In genomic region chr21:45140346-45140940, GRCh38 we compare ENCODE assay signal across 8 cellular contexts.
DNase-seq lines count a peak whose midpoint lies in the region; ATAC-seq and TF ChIP-seq lines count a peak whose summit lies in the region.

No MANE protein-coding gene starts in this region.

- H3K4me2 ChIP-seq in GM23248 (ENCODE audit: unreplicated experiment), result no peak overlapping the region

- H3K4me3 ChIP-seq in GM23248 (no peak overlapping the region), left ventricle myocardium inferior (no peak overlapping the region), retinal pigment epithelial cell (ENCODE audit: low read length) (no peak overlapping the region)

- WGBS in GM23248 (ENCODE audit: low coverage in 1 of 2, low lambda C conversion rate in 2 of 2, missing lambda C conversion rate in 2 of 2), 2 experiments, result 21 to 26% methylated on average over 9 of the region's 9 CpGs

- no peaks in the 10 kb centered on the region for H3K9me2 ChIP-seq in GM23248 (ENCODE audit: insufficient read depth)

- no peak for ATAC-seq in GM21619 (IDR thresholded peaks at IDR 0.05; ENCODE audit: unreplicated experiment)

- H2AFZ ChIP-seq in GM23248, result no peak overlapping the region

- TF ChIP-seq CTCF in left ventricle myocardium inferior (IDR thresholded peaks at IDR 0.05; ENCODE audit: borderline replicate concordance) (peak; percentile 82), retinal pigment epithelial cell (conservative IDR thresholded peaks at IDR 0.05; ENCODE audit: low read depth, low read length) (peak; percentile 91)

- in situ Hi-C loops in GM23248 (cut with MboI), result loop anchor here (10.0 kb wide), 1 partner anchor 314 kb away; no protein-coding TSS in a partner anchor

- intact Hi-C loops in left ventricle myocardium inferior (cut with micrococcal nuclease), result no loop called here

- 0 out of 2 replicates have a peak, but pooled peaks cover 8% of the 10 kb centered on the region for H3K79me2 ChIP-seq in GM23248 (ENCODE audit: insufficient read depth)

- H3F3A ChIP-seq in GM23248 (ENCODE audit: insufficient read depth), result peaks cover 28% of the 10 kb centered on the region

- H3K27me3 ChIP-seq in GM23248 (replicated peaks; ENCODE audit: insufficient read depth), result no peaks in the 10 kb centered on the region
- no peaks in the 10 kb centered on the region for H3K27me3 ChIP-seq in left ventricle myocardium inferior (ENCODE audit: low read depth)

- no peaks in the 10 kb centered on the region for H4K20me1 ChIP-seq in GM23248 (ENCODE audit: insufficient read depth)

- peak; percentile 86 for DNase-seq in D341Med (ENCODE audit: low spot score)
- peak; percentile 95 for DNase-seq in GM23248
- DNase-seq in NCI-H1417 (lab: John Stamatoyannopoulos, UW), result peak; percentile 65 to 87 (median 67)
- DNase-seq in SKM-1 (lab: John Stamatoyannopoulos, UW; ENCODE audit: unreplicated experiment), result peak; percentile 84
- DNase-seq in amygdala (lab: John Stamatoyannopoulos, UW), result peak in 42 of 56 donors; percentile 6 to 81 (median 46)
- peak; percentile 69 for DNase-seq in left ventricle myocardium inferior
- DNase-seq in retinal pigment epithelial cell (ENCODE audit: low read depth), result peak; percentile 76

- H3K27ac ChIP-seq in GM23248 (no peak overlapping the region), left ventricle myocardium inferior (replicated peaks) (no peak overlapping the region)

- H3K36me3 ChIP-seq in GM23248 (ENCODE audit: low read depth) (peaks cover 6% of the 10 kb centered on the region; the same call in 1 of the 2 replicates), left ventricle myocardium inferior (peaks cover 3% of the 10 kb centered on the region)

- H3K9me3 ChIP-seq in GM23248 (ENCODE audit: low read depth), result no peaks in the 10 kb centered on the region
- no peaks in the 10 kb centered on the region for H3K9me3 ChIP-seq in left ventricle myocardium inferior (replicated peaks)

- no peak overlapping the region for H3K9ac ChIP-seq in GM23248

- H3K4me1 ChIP-seq in GM23248 (ENCODE audit: insufficient read depth) (peaks cover 24% of the 10 kb centered on the region), left ventricle myocardium inferior (peaks cover 30% of the 10 kb centered on the region)
